In the genomic region with DNA sequence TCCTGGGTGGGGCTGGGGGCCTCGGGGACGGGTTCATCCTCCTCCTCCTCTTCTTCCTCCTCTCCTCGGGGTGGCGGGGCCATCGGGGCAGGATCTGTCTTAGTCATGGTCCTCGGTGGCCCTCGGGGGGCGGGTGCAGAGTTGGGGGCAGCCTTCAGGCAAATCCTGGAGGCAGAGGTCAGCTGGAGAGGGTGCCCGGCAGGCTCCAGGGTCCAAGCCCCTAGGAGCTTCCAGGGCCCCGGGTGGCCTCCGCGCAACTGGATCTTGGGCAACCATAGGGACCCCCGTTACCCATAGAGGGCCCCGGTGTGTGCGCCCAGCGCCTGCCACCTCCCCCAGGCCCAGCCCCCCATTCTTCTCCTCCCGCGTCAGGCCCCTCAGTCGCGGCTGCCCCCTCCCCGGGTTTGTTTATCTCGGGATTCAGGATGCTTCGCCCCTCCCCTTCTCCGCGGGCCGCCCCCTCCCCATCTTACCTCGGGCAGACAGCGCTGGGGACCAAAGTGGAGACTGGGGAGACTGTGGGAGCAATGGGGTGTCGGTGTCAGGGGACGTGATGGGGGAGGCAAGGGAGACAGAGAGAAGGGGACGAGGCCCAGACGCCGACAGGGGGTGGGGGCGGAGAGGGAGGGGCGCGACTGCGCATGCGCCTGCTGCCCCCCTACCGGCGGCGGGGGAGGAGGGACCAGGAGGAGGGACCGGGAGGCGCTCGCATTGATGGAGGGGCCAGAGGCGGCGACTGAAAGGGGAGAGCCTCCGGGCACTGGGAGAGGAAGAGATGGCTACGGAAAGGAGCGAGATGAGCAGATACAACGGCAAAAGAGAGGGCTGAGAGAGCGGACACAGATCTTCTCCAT, we compare ENCODE assay signal across 8 cellular contexts. TPM values are rescaled to one million over a fixed set of nuclear protein-coding genes. Genes with fewer than 3 reads are reported as not detected.
DNase-seq lines count a peak whose midpoint lies in the region; ATAC-seq and TF ChIP-seq lines count a peak whose summit lies in the region.

A gene with protein sequence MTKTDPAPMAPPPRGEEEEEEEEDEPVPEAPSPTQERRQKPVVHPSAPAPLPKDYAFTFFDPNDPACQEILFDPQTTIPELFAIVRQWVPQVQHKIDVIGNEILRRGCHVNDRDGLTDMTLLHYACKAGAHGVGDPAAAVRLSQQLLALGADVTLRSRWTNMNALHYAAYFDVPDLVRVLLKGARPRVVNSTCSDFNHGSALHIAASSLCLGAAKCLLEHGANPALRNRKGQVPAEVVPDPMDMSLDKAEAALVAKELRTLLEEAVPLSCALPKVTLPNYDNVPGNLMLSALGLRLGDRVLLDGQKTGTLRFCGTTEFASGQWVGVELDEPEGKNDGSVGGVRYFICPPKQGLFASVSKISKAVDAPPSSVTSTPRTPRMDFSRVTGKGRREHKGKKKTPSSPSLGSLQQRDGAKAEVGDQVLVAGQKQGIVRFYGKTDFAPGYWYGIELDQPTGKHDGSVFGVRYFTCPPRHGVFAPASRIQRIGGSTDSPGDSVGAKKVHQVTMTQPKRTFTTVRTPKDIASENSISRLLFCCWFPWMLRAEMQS (minus strand): TSS at position 623 of the 854 bp plus-strand sequence. CDS start 516 bp downstream, at position 107.

- H3K9me3 ChIP-seq in A673 (ENCODE audit: low read depth, low read length, poor library complexity, severe bottlenecking) (no peaks in the 10 kb centered on the region), WERI-Rb-1 (ENCODE audit: severe bottlenecking) (no peaks in the 10 kb centered on the region)

- no peak for ATAC-seq in HG02938 (IDR thresholded peaks at IDR 0.05; ENCODE audit: unreplicated experiment)

- BruUV-seq in A673 (replicated peaks; lab: Mats Ljungman, UMichigan), result no TSS peak

- H3K36me3 ChIP-seq in A673 (ENCODE audit: insufficient read depth, low read length, poor library complexity, severe bottlenecking), result no peaks in the 10 kb centered on the region
- H3K36me3 ChIP-seq in WERI-Rb-1, result peaks cover 5% of the 10 kb centered on the region; the same call in 1 of the 2 replicates

- H3K27ac ChIP-seq in A673 (ENCODE audit: low read depth, low read length, poor library complexity, severe bottlenecking) (peak within 1 kb of the TSS; percentile 33), WERI-Rb-1 (no peak within 1 kb of the TSS), layer of hippocampus (ENCODE audit: low read depth, low read length) (peak within 1 kb of the TSS; percentile 94)

- H3K4me1 ChIP-seq in A673 (ENCODE audit: insufficient read depth, low read length, poor library complexity, severe bottlenecking), result no peaks in the 10 kb centered on the region

- TF ChIP-seq CTCF in A673 (conservative IDR thresholded peaks at IDR 0.05; ENCODE audit: low read depth, low read length) (no peak; the same call in 1 of the 2 replicates), WERI-Rb-1 (IDR thresholded peaks at IDR 0.05; ENCODE audit: low read depth, low read length) (0 out of 2 replicates have a peak, but pooled peaks have one; percentile 1)

- intact Hi-C loops in A673 (cut with micrococcal nuclease; ENCODE audit: unreplicated experiment), result no loop called here

- H3K27me3 ChIP-seq in A673 (replicated peaks; ENCODE audit: insufficient read depth, low read depth, low read length, poor library complexity) (no peaks in the 10 kb centered on the region), WERI-Rb-1 (ENCODE audit: insufficient read depth, low read depth, severe bottlenecking) (no peaks in the 10 kb centered on the region), layer of hippocampus (ENCODE audit: control insufficient read depth, insufficient read depth, low read length) (no peaks in the 10 kb centered on the region)

- H3K4me3 ChIP-seq in A673 (ENCODE audit: low read depth, low read length, poor library complexity, severe bottlenecking), result peak within 1 kb of the TSS; percentile 82
- peak within 1 kb of the TSS; percentile 74 for H3K4me3 ChIP-seq in WERI-Rb-1 (ENCODE audit: low read depth, low read length)

- DNase-seq in A673 (ENCODE audit: low spot score) (peak; percentile 81), H4 (ENCODE audit: low spot score) (peak; percentile 57), WERI-Rb-1 (peak; percentile 80), dedifferentiated amniotic fluid mesenchymal stem cell (ENCODE audit: extremely low spot score) (peak; percentile 53), Kasumi-1 (lab: John Stamatoyannopoulos, UW) (no peak)
- DNase-seq in stimulated activated CD4-positive, alpha-beta T cell treated with anti-CD3 and anti-CD28 coated beads, Interleukin-12 subunit alpha, Interleukin-12 subunit beta, amount 100 ng/mL, for 48 hours (ENCODE audit: low read depth in 2 of 3, low spot score in 1 of 3), result peak in 2 of 3 donors; percentile 16

- POLR2A ChIA-PET in A673 (lab: Charles Lee; ENCODE audit: low non-redundant PET), result no interaction called here

- CTCF ChIA-PET in A673 (lab: Charles Lee), result no interaction called here

RNA-seq across cellular contexts. Expression of the gene that starts here (rescaled TPM):
- total RNA-seq in A673 (2021), result 9.2 and 15.8 TPM in 2 replicates
- total RNA-seq in H4 (2014; rRNA removed; shearing (Covaris generic)), result 1.9 and 3.8 TPM in 2 replicates

Comparison
In these comparisons a context has a peak if more than half of its experiments do, and no peak if none do; other contexts are left out.
1. DNase-seq: peak in A673 (single experiment), H4 (single experiment), WERI-Rb-1 (single experiment), dedifferentiated amniotic fluid mesenchymal stem cell (single experiment) and stimulated activated CD4-positive, alpha-beta T cell treated with anti-CD3 and anti-CD28 coated beads, Interleukin-12 subunit alpha, Interleukin-12 subunit beta, amount 100 ng/mL, for 48 hours (2 of 3); none in Kasumi-1 (0 of 2).